21 cellular contexts compared by ENCODE assay signal in the genomic region with DNA sequence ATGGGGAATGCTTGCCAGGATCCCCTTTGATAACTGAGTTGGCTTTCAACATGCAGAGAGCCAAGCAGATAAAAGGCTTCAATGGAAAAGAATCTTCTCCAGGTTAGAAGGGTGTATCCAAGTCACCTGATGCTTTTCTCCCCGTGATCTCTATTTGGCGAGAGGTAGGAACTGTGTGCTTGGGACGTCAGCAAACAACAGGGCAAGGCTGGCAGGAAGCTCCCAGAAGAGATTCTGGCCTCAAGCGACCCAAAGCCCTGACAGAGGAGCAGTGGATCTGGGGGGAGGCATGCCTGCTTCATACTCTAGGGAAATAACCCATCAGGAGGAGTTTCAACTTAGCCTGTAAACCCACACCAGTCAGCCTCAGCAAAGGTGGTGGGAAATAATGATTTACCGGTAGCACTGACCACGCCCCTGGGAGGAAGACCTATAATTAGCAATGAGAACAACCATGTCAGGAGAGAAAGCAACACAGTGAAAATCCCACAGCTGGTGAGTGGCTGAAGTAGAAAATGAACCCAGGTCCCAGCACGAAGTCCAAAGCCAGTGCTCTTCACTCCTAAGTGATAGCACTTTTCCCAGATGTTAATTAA.
DNase-seq lines count a peak whose midpoint lies in the region; ATAC-seq and TF ChIP-seq lines count a peak whose summit lies in the region.
"Had no signal": no experiment of that assay in that cellular context is flagged by ENCODE, and none has a peak within 500 bp of the region (broad histone marks: within the 10 kb centered on the region; RNA-seq: fewer than 3 reads in every experiment).

No MANE protein-coding gene starts in this region.

- TF ChIP-seq CTCF in HEK293 (tag by site-specific recombination; IDR thresholded peaks at IDR 0.05) (no peak), OCI-LY3 (IDR thresholded peaks at IDR 0.05; ENCODE audit: low read depth, low read length) (no peak), sigmoid colon (IDR thresholded peaks at IDR 0.05) (no peak), foreskin keratinocyte (conservative IDR thresholded peaks at IDR 0.05) (no peak)

- H3K27ac ChIP-seq in HEK293 (ENCODE audit: extremely low read depth, low read depth, low read length) (no peak overlapping the region), OCI-LY3 (ENCODE audit: low read length) (no peak overlapping the region; the same call in 1 of the 2 replicates), sigmoid colon (peak overlapping the region in 3 of 4 donors; percentile 48 to 62 (median 49)), foreskin keratinocyte (no peak overlapping the region)
- H3K27ac ChIP-seq: epithelial cell of prostate, HL-60 had no signal

- no peak for TF ChIP-seq EP300 in sigmoid colon (IDR thresholded peaks at IDR 0.05)

- peak overlapping the region; percentile 68 for H2AFZ ChIP-seq in OCI-LY3 (ENCODE audit: low read depth, low read length)

- 37 to 44% methylated on average over 7 of the region's 7 CpGs for WGBS in sigmoid colon, 2 donors

- intact Hi-C loops in sigmoid colon (cut with DNase I), result loop anchor here (5.0 to 10.0 kb wide), 2 partner anchors 99 to 201 kb away; partner anchors contain the start of gene ZNF532

- peak overlapping the region; percentile 62 for H3K4me2 ChIP-seq in OCI-LY3 (ENCODE audit: low read length)
- H3K4me2 ChIP-seq: A549 had no signal

- H3K79me2 ChIP-seq in OCI-LY3 (ENCODE audit: low read length), result no peaks in the 10 kb centered on the region

- DNase-seq in NCI-H2029 (lab: John Stamatoyannopoulos, UW), result peak; percentile 33
- DNase-seq in NCI-H2029 treated with DMSO at 0.1 percent for 48 hours (lab: John Stamatoyannopoulos, UW), result no peak
- DNase-seq in sigmoid colon, result peak; percentile 77
- no peak for DNase-seq in foreskin keratinocyte
- DNase-seq in AG20443 (ENCODE audit: low spot score), result no peak
- no peak for DNase-seq in amniotic stem cell (lab: John Stamatoyannopoulos, UW)
- DNase-seq: activated CD8-positive, alpha-beta memory T cell treated with anti-CD3 and anti-CD28 coated beads, Interleukin-2, amount 10 ng/mL, durations not matched to agents 7 days and 5 days; CD8-positive, alpha-beta memory T cell; immature natural killer cell; KG1; NCI-H1694; NCI-H82; RPMI8226; stimulated activated CD4-positive, alpha-beta T cell treated with anti-CD3 and anti-CD28 coated beads, Interleukin-4, amount 100 ng/mL, for 24 hours; trophoblast cell had no signal

- no peak for TF ChIP-seq POLR2A in sigmoid colon (IDR thresholded peaks at IDR 0.05)

- no peaks in the 10 kb centered on the region for H3K27me3 ChIP-seq in OCI-LY3 (ENCODE audit: low read depth, low read length)
- no peaks in the 10 kb centered on the region for H3K27me3 ChIP-seq in sigmoid colon
- no peaks in the 10 kb centered on the region for H3K27me3 ChIP-seq in foreskin keratinocyte

- no peak for ATAC-seq in foreskin keratinocyte
- ATAC-seq: A549; activated CD8-positive, alpha-beta memory T cell treated with anti-CD3 and anti-CD28 coated beads, Interleukin-2, amount 10 ng/mL, durations not matched to agents 7 days and 5 days; WTC11 had no signal

- no peaks in the 10 kb centered on the region for H4K20me1 ChIP-seq in OCI-LY3 (ENCODE audit: insufficient read depth, low read length)

- H3K36me3 ChIP-seq in HEK293 (ENCODE audit: control insufficient read depth in 2 of 2, insufficient read depth in 1 of 2, low read length in 2 of 2), result no peaks in the 10 kb centered on the region
- no peaks in the 10 kb centered on the region for H3K36me3 ChIP-seq in OCI-LY3 (replicated peaks; ENCODE audit: low read depth, low read length)
- no peaks in the 10 kb centered on the region for H3K36me3 ChIP-seq in sigmoid colon

- H3K4me3 ChIP-seq in HEK293 (ENCODE audit: low read depth, low read length), result no peak overlapping the region
- 0 out of 2 replicates have a peak overlapping the region, but pooled peaks have one; percentile 1 for H3K4me3 ChIP-seq in OCI-LY3 (ENCODE audit: low read length)
- no peak overlapping the region for H3K4me3 ChIP-seq in sigmoid colon
- H3K4me3 ChIP-seq: A549 had no signal

- POLR2A ChIA-PET in HEK293 (lab: Yijun Ruan, JAX), result no interaction called here

- 0 out of 2 replicates have a peak overlapping the region, but pooled peaks have one; percentile 14 for H3K9ac ChIP-seq in OCI-LY3 (ENCODE audit: low read length)

- H3K4me1 ChIP-seq in HEK293 (ENCODE audit: control insufficient read depth, insufficient read depth, low read length) (peaks cover 12% of the 10 kb centered on the region), OCI-LY3 (ENCODE audit: low read length) (peaks cover 35% of the 10 kb centered on the region), sigmoid colon (peaks cover 0 to 17% (median 6%) of the 10 kb centered on the region in 4 donors), foreskin keratinocyte (no peaks in the 10 kb centered on the region)

- H3K9me3 ChIP-seq in HEK293 (ENCODE audit: control insufficient read depth, insufficient read depth, low read depth, low read length) (no peaks in the 10 kb centered on the region), OCI-LY3 (ENCODE audit: insufficient read depth, low read length) (no peaks in the 10 kb centered on the region), sigmoid colon (no peaks in the 10 kb centered on the region)
- H3K9me3 ChIP-seq: A549 had no signal

- CTCF ChIA-PET in HEK293 (lab: Yijun Ruan, JAX), result interaction anchor here (0.6 to 2.8 kb wide), 7 partner anchors 10 to 530 kb away, joined by 3 to 22 read pairs (median 4); no protein-coding TSS in a partner anchor

TF ChIP-seq in HEK293, 187 proteins besides CTCF, POLR2A, EP300 and RAD21:
- peak; percentile 87 for TF ChIP-seq SP7 (tag by site-specific recombination; IDR thresholded peaks at IDR 0.05)
- no peak for TF ChIP-seq ZNF776 (tag by site-specific recombination; IDR thresholded peaks at IDR 0.05; ENCODE audit: borderline replicate concordance)

Comparison
In these comparisons a context has a peak if more than half of its experiments do, and no peak if none do; other contexts are left out.
1. DNase-seq: peak in NCI-H2029 (single experiment) and sigmoid colon (single experiment); none in NCI-H2029 treated with DMSO at 0.1 percent for 48 hours (single experiment), foreskin keratinocyte (0 of 2), AG20443 (single experiment) and amniotic stem cell (single experiment).
2. H3K27ac ChIP-seq: peak in sigmoid colon (3 of 4); none in HEK293 (single experiment), OCI-LY3 (single experiment) and foreskin keratinocyte (single experiment).